In genomic region chr19:54206030-54206830, GRCh38 we compare ENCODE assay signal across 1 cellular context.
A peak's percentile ranks its signal among the peaks of the same experiment; 100 is the strongest.
TF ChIP-seq lines count a peak whose summit lies in the region.

No MANE protein-coding gene starts in this region.

TF ChIP-seq in K562, 482 proteins besides CTCF, POLR2A, EP300 and RAD21 (continued from another document):
- no peak for TF ChIP-seq NFIX (CRISPR knock-in tag; IDR thresholded peaks at IDR 0.05; ENCODE audit: low read depth)
- no peak for TF ChIP-seq NR2C1 (IDR thresholded peaks at IDR 0.05)
- peak; percentile 17; the same call in 1 of the 2 replicates for TF ChIP-seq NR2C1 (tag; IDR thresholded peaks at IDR 0.05)
- no peak for TF ChIP-seq RBM15 (IDR thresholded peaks at IDR 0.05; ENCODE audit: insufficient read depth, low read length)
- TF ChIP-seq CXXC5 (CRISPR knock-in tag; IDR thresholded peaks at IDR 0.05), result 0 out of 2 replicates have a peak, but pooled peaks have one; percentile 7
- no peak for TF ChIP-seq SIN3B (IDR thresholded peaks at IDR 0.05; ENCODE audit: low read depth)
- TF ChIP-seq, protein P1, sequence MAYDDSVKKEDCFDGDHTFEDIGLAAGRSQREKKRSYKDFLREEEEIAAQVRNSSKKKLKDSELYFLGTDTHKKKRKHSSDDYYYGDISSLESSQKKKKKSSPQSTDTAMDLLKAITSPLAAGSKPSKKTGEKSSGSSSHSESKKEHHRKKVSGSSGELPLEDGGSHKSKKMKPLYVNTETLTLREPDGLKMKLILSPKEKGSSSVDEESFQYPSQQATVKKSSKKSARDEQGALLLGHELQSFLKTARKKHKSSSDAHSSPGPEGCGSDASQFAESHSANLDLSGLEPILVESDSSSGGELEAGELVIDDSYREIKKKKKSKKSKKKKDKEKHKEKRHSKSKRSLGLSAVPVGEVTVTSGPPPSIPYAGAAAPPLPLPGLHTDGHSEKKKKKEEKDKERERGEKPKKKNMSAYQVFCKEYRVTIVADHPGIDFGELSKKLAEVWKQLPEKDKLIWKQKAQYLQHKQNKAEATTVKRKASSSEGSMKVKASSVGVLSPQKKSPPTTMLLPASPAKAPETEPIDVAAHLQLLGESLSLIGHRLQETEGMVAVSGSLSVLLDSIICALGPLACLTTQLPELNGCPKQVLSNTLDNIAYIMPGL (CRISPR knock-in tag; IDR thresholded peaks at IDR 0.05), result 0 out of 2 replicates have a peak, but pooled peaks have one; percentile 43
- TF ChIP-seq KLF1 (tag; IDR thresholded peaks at IDR 0.05), result peak; percentile 34; the same call in 1 of the 2 replicates
- TF ChIP-seq NEUROD1 (IDR thresholded peaks at IDR 0.05; ENCODE audit: borderline replicate concordance, low read depth, low read length, partially characterized antibody), result no peak
- no peak for TF ChIP-seq ILK (tag; IDR thresholded peaks at IDR 0.05; ENCODE audit: borderline replicate concordance, low read depth)
